3 cellular contexts compared by ENCODE assay signal in genomic region chr19:38308926-38309614, GRCh38.
TF ChIP-seq lines count a peak whose summit lies in the region.

No MANE protein-coding gene starts in this region.

TF ChIP-seq in A549, 52 proteins besides CTCF, POLR2A, EP300 and RAD21:
- TF ChIP-seq POLR2AphosphoS2 (conservative IDR thresholded peaks at IDR 0.05; ENCODE audit: low read length), result peak; percentile 22; the same call in 1 of the 2 replicates
- TF ChIP-seq FOXS1 (CRISPR knock-in tag; IDR thresholded peaks at IDR 0.05), result no peak
- TF ChIP-seq TP53 (CRISPR knock-in tag; IDR thresholded peaks at IDR 0.05), result 0 out of 2 replicates have a peak, but pooled peaks have one; percentile 53
- TF ChIP-seq PBX3 (IDR thresholded peaks at IDR 0.05), result peak; percentile 41; the same call in 1 of the 2 replicates

TF ChIP-seq in HCT116, 20 proteins besides CTCF, POLR2A, EP300 and RAD21:
- TF ChIP-seq POLR2AphosphoS5 (IDR thresholded peaks at IDR 0.05; ENCODE audit: low read depth, low read length) (0 out of 2 replicates have a peak, but pooled peaks have one; percentile 13), CEBPB (IDR thresholded peaks at IDR 0.05; ENCODE audit: low read depth) (no peak), MAX (IDR thresholded peaks at IDR 0.05) (no peak), CBX3 (IDR thresholded peaks at IDR 0.05; ENCODE audit: low read depth) (no peak)

TF ChIP-seq in K562, 482 proteins besides CTCF, POLR2A, EP300 and RAD21:
- TF ChIP-seq POLR2G (IDR thresholded peaks at IDR 0.05; ENCODE audit: low read depth, low read length) (peak; percentile 29; the same call in 1 of the 2 replicates), MGA (IDR thresholded peaks at IDR 0.05) (no peak), MNT (conservative IDR thresholded peaks at IDR 0.05) (no peak)
